In genomic region chr18:22172594-22173049, GRCh38 we compare ENCODE assay signal across 11 cellular contexts. TPM values are rescaled to one million over a fixed set of nuclear protein-coding genes. Genes with fewer than 3 reads are reported as not detected.
DNase-seq lines count a peak whose midpoint lies in the region; FAIRE-seq and TF ChIP-seq lines count a peak whose summit lies in the region.
"Had no signal": no experiment of that assay in that cellular context is flagged by ENCODE, and none has a peak within 500 bp of the region (broad histone marks: within the 10 kb centered on the region; RNA-seq: fewer than 3 reads in every experiment).

No MANE protein-coding gene starts in this region.

- FAIRE-seq in small intestine (lab: Jason Lieb, UNC): no peak

- peaks cover 97% of the 10 kb centered on the region for H3K27me3 ChIP-seq in H7 (ENCODE audit: control insufficient read depth, insufficient read depth, low read length)
- H3K27me3 ChIP-seq in brain microvascular endothelial cell (replicated peaks): peaks cover 4% of the 10 kb centered on the region
- H3K27me3 ChIP-seq in liver (ENCODE audit: control insufficient read depth in 4 of 4, insufficient read depth in 4 of 4, low read length in 3 of 4): no peaks in the 10 kb centered on the region
- peaks cover 0 to 23% of the 10 kb centered on the region in 2 donors for H3K27me3 ChIP-seq in small intestine (ENCODE audit: control insufficient read depth in 2 of 2, insufficient read depth in 2 of 2, low read length in 2 of 2)

- H3K27ac ChIP-seq in brain microvascular endothelial cell (peak overlapping the region; percentile 87), liver (ENCODE audit: low read depth in 1 of 2, low read length in 2 of 2) (peak overlapping the region; percentile 54 to 70), small intestine (ENCODE audit: low read depth in 1 of 2, low read length in 1 of 2) (peak overlapping the region; percentile 60 to 95)

- TF ChIP-seq CTCF in brain microvascular endothelial cell (IDR thresholded peaks at IDR 0.05; ENCODE audit: low read depth, low read length, missing control alignments) (no peak), liver (IDR thresholded peaks at IDR 0.05; ENCODE audit: low read depth, low read length, missing input control) (no peak)

- DNase-seq in H7: peak; percentile 32
- no peak for DNase-seq in brain microvascular endothelial cell
- DNase-seq in small intestine: peak; percentile 56
- no peak for DNase-seq in stimulated activated CD8-positive, alpha-beta memory T cell treated with anti-CD3 and anti-CD28 coated beads, Interleukin-4, amount 100 ng/mL, for 48 hours
- DNase-seq in SHP77 treated with DMSO at 0.1 percent for 48 hours (lab: John Stamatoyannopoulos, UW): no peak
- DNase-seq in activated naive CD4-positive, alpha-beta T cell treated with Interleukin-2 at 50 U/mL for 16 hours: no peak
- no peak for DNase-seq in NAMALWA (ENCODE audit: low spot score)
- DNase-seq: activated T-cell treated with anti-CD3 and anti-CD28 coated beads, Interleukin-2, amount 50 U/mL, for 48 hours; hippocampal formation; NCI-H226 had no signal

- TF ChIP-seq RAD21 in liver (IDR thresholded peaks at IDR 0.05): no peak

- H3K4me3 ChIP-seq in H7 (ENCODE audit: insufficient read depth, low read depth, low read length) (peak overlapping the region; percentile 30; the same call in 1 of the 2 replicates), brain microvascular endothelial cell (ENCODE audit: low read depth, low read length) (peak overlapping the region; percentile 86), liver (ENCODE audit: low read depth in 1 of 3, low read length in 3 of 3) (peak overlapping the region in 2 of 3 donors; percentile 22 to 92), small intestine (ENCODE audit: low read depth in 1 of 2, low read length in 2 of 2) (peak overlapping the region; percentile 79 to 94)

- 65% methylated on average over 7 of the region's 7 CpGs for WGBS in liver
- 18 to 48% (median 34%) methylated on average over 7 of the region's 7 CpGs for WGBS in small intestine, 3 donors

- H3K4me1 ChIP-seq in liver (ENCODE audit: control insufficient read depth in 4 of 4, insufficient read depth in 4 of 4, low read length in 3 of 4): peaks cover 13 to 37% (median 26%) of the 10 kb centered on the region in 4 donors
- no peaks in the 10 kb centered on the region for H3K4me1 ChIP-seq in small intestine (ENCODE audit: control insufficient read depth in 2 of 2, insufficient read depth in 1 of 2, low read depth in 1 of 2, low read length in 1 of 2)

- no peaks in the 10 kb centered on the region for H3K36me3 ChIP-seq in H7 (replicated peaks; ENCODE audit: control insufficient read depth, insufficient read depth, low read length)
- H3K36me3 ChIP-seq in brain microvascular endothelial cell (replicated peaks): peaks cover 47% of the 10 kb centered on the region
- peaks cover 0 to 14% (median 2%) of the 10 kb centered on the region in 4 donors for H3K36me3 ChIP-seq in liver (ENCODE audit: control insufficient read depth in 4 of 4, insufficient read depth in 3 of 4, low read depth in 1 of 4, low read length in 3 of 4)
- no peaks in the 10 kb centered on the region for H3K36me3 ChIP-seq in small intestine (ENCODE audit: control insufficient read depth in 2 of 2, insufficient read depth in 2 of 2, low read length in 2 of 2)

- in situ Hi-C loops in brain microvascular endothelial cell (cut with HindIII; ENCODE audit: low pct_ligation_motif_present, low sequenced_read_pairs): no loop called here

- no peaks in the 10 kb centered on the region for H3K9me3 ChIP-seq in liver (ENCODE audit: control insufficient read depth in 4 of 4, low read length in 3 of 4)
- H3K9me3 ChIP-seq in small intestine (ENCODE audit: control insufficient read depth, low read depth): no peaks in the 10 kb centered on the region

- peak overlapping the region; percentile 3 to 63 for H3K9ac ChIP-seq in liver (ENCODE audit: low read depth in 1 of 2, low read length in 2 of 2)

TF ChIP-seq in liver, 16 proteins besides CTCF, POLR2A, EP300 and RAD21:
- TF ChIP-seq FOXA2 (IDR thresholded peaks at IDR 0.05): no peak
- TF ChIP-seq, protein P1, sequence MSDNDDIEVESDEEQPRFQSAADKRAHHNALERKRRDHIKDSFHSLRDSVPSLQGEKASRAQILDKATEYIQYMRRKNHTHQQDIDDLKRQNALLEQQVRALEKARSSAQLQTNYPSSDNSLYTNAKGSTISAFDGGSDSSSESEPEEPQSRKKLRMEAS (IDR thresholded peaks at IDR 0.05): no peak
- no peak for TF ChIP-seq TAF1 (conservative IDR thresholded peaks at IDR 0.05)
- no peak for TF ChIP-seq RXRA (IDR thresholded peaks at IDR 0.05)
- no peak for TF ChIP-seq FOXA1 (IDR thresholded peaks at IDR 0.05)

RNA-seq across cellular contexts. Expression of gene GATA6, which starts 3.2 kb away (rescaled TPM):
- 8.8 and 37.7 TPM in 2 replicates for total RNA-seq in H7 (2014; rRNA removed; shearing (Covaris generic))
- 1 to 10 TPM; 3.5 to 6.6 TPM for total RNA-seq in liver
- polyA plus RNA-seq in liver: 1 to 10 TPM; 1.8 to 6.2 TPM
- polyA plus RNA-seq in small intestine: 10 to 100 TPM; 25.9 to 36.9 (median 27.8) TPM

Comparison
In these comparisons a context has a peak if more than half of its experiments do, and no peak if none do; other contexts are left out.
1. DNase-seq: peak in H7 (single experiment) and small intestine (single experiment); none in brain microvascular endothelial cell (single experiment), stimulated activated CD8-positive, alpha-beta memory T cell treated with anti-CD3 and anti-CD28 coated beads, Interleukin-4, amount 100 ng/mL, for 48 hours (single experiment), SHP77 treated with DMSO at 0.1 percent for 48 hours (single experiment), activated naive CD4-positive, alpha-beta T cell treated with Interleukin-2 at 50 U/mL for 16 hours (single experiment) and NAMALWA (single experiment).
2. H3K4me3 ChIP-seq: peak in every context shown above with its lines; median percentile 86 in small intestine; 86 in brain microvascular endothelial cell; 57 in liver; 30 in H7.
3. Peak in every context shown above with its lines, with median percentiles within 50 percentile points of each other: H3K27ac ChIP-seq.